17 cellular contexts compared by ENCODE assay signal in the genomic region with DNA sequence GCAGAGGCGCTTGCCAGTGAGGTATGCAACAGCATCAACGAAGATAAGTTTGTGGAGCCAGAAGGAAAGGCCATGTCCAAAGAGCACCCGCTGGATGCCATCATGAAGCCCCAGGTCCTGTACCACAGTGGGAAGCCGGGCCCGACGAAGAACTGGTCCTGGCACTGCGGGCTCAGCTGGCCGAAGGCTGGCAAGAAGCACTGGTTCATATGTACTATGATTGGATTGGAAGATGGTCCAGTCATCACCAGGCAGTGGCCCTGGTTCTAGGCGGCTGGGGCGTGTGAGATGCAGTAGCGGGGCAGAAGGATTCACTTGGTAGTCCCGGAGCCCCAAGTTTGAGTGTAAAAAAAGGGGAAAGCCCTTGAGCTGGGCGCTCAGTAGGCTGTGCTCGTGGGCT. TPM values are rescaled to one million over a fixed set of nuclear protein-coding genes. Genes with fewer than 3 reads are reported as not detected.
DNase-seq lines count a peak whose midpoint lies in the region; ATAC-seq and TF ChIP-seq lines count a peak whose summit lies in the region.
"Had no signal": no experiment of that assay in that cellular context is flagged by ENCODE, and none has a peak within 500 bp of the region (broad histone marks: within the 10 kb centered on the region; RNA-seq: fewer than 3 reads in every experiment).

No MANE protein-coding gene starts in this region.

- H3K27ac ChIP-seq in right cardiac atrium (ENCODE audit: low read length): no peak overlapping the region
- H3K27ac ChIP-seq: BLaER1 treated with 17β-estradiol and CSF1 and Interleukin-3, amounts not matched to agents 10 nM and 100 nM; GM23248 had no signal

- in situ Hi-C loops in GM13976 (cut with MboI; ENCODE audit: low sequenced_read_pairs, unreplicated experiment): no loop called here

- ATAC-seq in Right ventricle myocardium superior (ENCODE audit: poor library complexity) (no peak), right cardiac atrium (no peak)
- ATAC-seq in activated naive CD8-positive, alpha-beta T cell treated with anti-CD3 and anti-CD28 coated beads, Interleukin-2, amount 50 U/mL, for 24 hours: no peak
- no peak for ATAC-seq in stimulated activated memory B cell treated with anti-CD40 and anti-IgM and Interleukin-4, amounts not matched to agents 10 μg/mL and 1 μg/mL and 100 μg/mL, for 72 hours
- ATAC-seq: HCT116, Panc1 had no signal

- no peak overlapping the region for H3K4me3 ChIP-seq in right cardiac atrium (ENCODE audit: low read length)
- H3K4me3 ChIP-seq: BLaER1 treated with 17β-estradiol and CSF1 and Interleukin-3, amounts not matched to agents 10 nM and 100 nM; GM23248 had no signal

- H3K4me1 Mint-ChIP-seq in activated CD4-positive, alpha-beta T cell treated with anti-CD3 and anti-CD28 coated beads, Interleukin-2, amount 10 ng/mL, durations not matched to agents 24 days and 14 days: peaks cover 60% of the 10 kb centered on the region
- peaks cover 44% of the 10 kb centered on the region for H3K4me1 Mint-ChIP-seq in activated naive CD8-positive, alpha-beta T cell treated with anti-CD3 and anti-CD28 coated beads, Interleukin-2, amount 50 U/mL, for 24 hours
- H3K4me1 Mint-ChIP-seq in stimulated activated memory B cell treated with anti-CD40 and anti-IgM and Interleukin-4, amounts not matched to agents 10 μg/mL and 1 μg/mL and 100 μg/mL, for 72 hours: peaks cover 70% of the 10 kb centered on the region

- H3K27ac Mint-ChIP-seq in activated CD4-positive, alpha-beta T cell treated with anti-CD3 and anti-CD28 coated beads, Interleukin-2, amount 10 ng/mL, durations not matched to agents 24 days and 14 days: no peak overlapping the region
- no peak overlapping the region for H3K27ac Mint-ChIP-seq in activated naive CD8-positive, alpha-beta T cell treated with anti-CD3 and anti-CD28 coated beads, Interleukin-2, amount 50 U/mL, for 24 hours
- peak overlapping the region; percentile 19 for H3K27ac Mint-ChIP-seq in stimulated activated memory B cell treated with anti-CD40 and anti-IgM and Interleukin-4, amounts not matched to agents 10 μg/mL and 1 μg/mL and 100 μg/mL, for 72 hours

- intact Hi-C loops in activated CD4-positive, alpha-beta T cell treated with anti-CD3 and anti-CD28 coated beads, Interleukin-2, amount 10 ng/mL, durations not matched to agents 24 days and 14 days (cut with micrococcal nuclease): no loop called here
- intact Hi-C loops in Right ventricle myocardium superior (cut with DNase I) (no loop called here), right cardiac atrium (cut with DNase I) (no loop called here)

- no peak for DNase-seq in activated CD4-positive, alpha-beta T cell treated with anti-CD3 and anti-CD28 coated beads, Interleukin-2, amount 10 ng/mL, durations not matched to agents 24 days and 14 days
- no peak for DNase-seq in activated CD4-positive, alpha-beta T cell treated with anti-CD3 and anti-CD28 coated beads for 48 hours
- DNase-seq in Right ventricle myocardium superior (peak; percentile 42), right cardiac atrium (no peak), GM13976 (ENCODE audit: low spot score) (no peak)
- no peak for DNase-seq in activated naive CD8-positive, alpha-beta T cell treated with anti-CD3 and anti-CD28 coated beads, Interleukin-2, amount 50 U/mL, for 24 hours
- no peak for DNase-seq in stimulated activated CD4-positive, alpha-beta T cell treated with anti-CD3 and anti-CD28 coated beads, Interleukin-12 subunit alpha, Interleukin-12 subunit beta, amount 100 ng/mL, for 4 hours
- DNase-seq: 8988T, GM23248, NCI-H1436, NCI-H2081, NCI-H510A treated with DMSO at 0.1 percent for 48 hours had no signal

- H3K36me3 Mint-ChIP-seq in activated CD4-positive, alpha-beta T cell treated with anti-CD3 and anti-CD28 coated beads, Interleukin-2, amount 10 ng/mL, durations not matched to agents 24 days and 14 days (ENCODE audit: low read depth): peaks cover 69% of the 10 kb centered on the region
- H3K36me3 Mint-ChIP-seq in activated naive CD8-positive, alpha-beta T cell treated with anti-CD3 and anti-CD28 coated beads, Interleukin-2, amount 50 U/mL, for 24 hours (ENCODE audit: low read depth): peaks cover 56% of the 10 kb centered on the region
- H3K36me3 Mint-ChIP-seq in stimulated activated memory B cell treated with anti-CD40 and anti-IgM and Interleukin-4, amounts not matched to agents 10 μg/mL and 1 μg/mL and 100 μg/mL, for 72 hours: peaks cover 43% of the 10 kb centered on the region

- no peaks in the 10 kb centered on the region for H3K9me3 Mint-ChIP-seq in activated CD4-positive, alpha-beta T cell treated with anti-CD3 and anti-CD28 coated beads, Interleukin-2, amount 10 ng/mL, durations not matched to agents 24 days and 14 days
- H3K9me3 Mint-ChIP-seq in activated naive CD8-positive, alpha-beta T cell treated with anti-CD3 and anti-CD28 coated beads, Interleukin-2, amount 50 U/mL, for 24 hours: no peaks in the 10 kb centered on the region
- H3K9me3 Mint-ChIP-seq in stimulated activated memory B cell treated with anti-CD40 and anti-IgM and Interleukin-4, amounts not matched to agents 10 μg/mL and 1 μg/mL and 100 μg/mL, for 72 hours: no peaks in the 10 kb centered on the region
- H3K9me3 Mint-ChIP-seq: IgD-negative memory B cell had no signal

- no peaks in the 10 kb centered on the region for H3K9me3 ChIP-seq in right cardiac atrium (ENCODE audit: control insufficient read depth, low read length)
- H3K9me3 ChIP-seq: BLaER1 treated with 17β-estradiol and CSF1 and Interleukin-3, amounts not matched to agents 10 nM and 100 nM had no signal

- H3K27me3 Mint-ChIP-seq in activated CD4-positive, alpha-beta T cell treated with anti-CD3 and anti-CD28 coated beads, Interleukin-2, amount 10 ng/mL, durations not matched to agents 24 days and 14 days: no peaks in the 10 kb centered on the region
- no peaks in the 10 kb centered on the region for H3K27me3 Mint-ChIP-seq in activated naive CD8-positive, alpha-beta T cell treated with anti-CD3 and anti-CD28 coated beads, Interleukin-2, amount 50 U/mL, for 24 hours
- no peaks in the 10 kb centered on the region for H3K27me3 Mint-ChIP-seq in stimulated activated memory B cell treated with anti-CD40 and anti-IgM and Interleukin-4, amounts not matched to agents 10 μg/mL and 1 μg/mL and 100 μg/mL, for 72 hours
- H3K27me3 Mint-ChIP-seq: IgD-negative memory B cell had no signal

- 97% methylated on average over 14 of the region's 14 CpGs for WGBS in right cardiac atrium

- no peak for TF ChIP-seq CTCF in GM13976 (IDR thresholded peaks at IDR 0.05; ENCODE audit: borderline replicate concordance, control extremely low read depth, extremely low read depth, insufficient read depth, missing control alignments)

- peak overlapping the region; percentile 12 for H3K4me3 Mint-ChIP-seq in activated CD4-positive, alpha-beta T cell treated with anti-CD3 and anti-CD28 coated beads, Interleukin-2, amount 10 ng/mL, durations not matched to agents 24 days and 14 days
- peak overlapping the region; percentile 2 for H3K4me3 Mint-ChIP-seq in activated naive CD8-positive, alpha-beta T cell treated with anti-CD3 and anti-CD28 coated beads, Interleukin-2, amount 50 U/mL, for 24 hours
- no peak overlapping the region for H3K4me3 Mint-ChIP-seq in stimulated activated memory B cell treated with anti-CD40 and anti-IgM and Interleukin-4, amounts not matched to agents 10 μg/mL and 1 μg/mL and 100 μg/mL, for 72 hours

- H3K4me1 ChIP-seq in right cardiac atrium (ENCODE audit: control insufficient read depth, insufficient read depth, low read length): peaks cover 4% of the 10 kb centered on the region

- no peaks in the 10 kb centered on the region for H3K27me3 ChIP-seq in right cardiac atrium (ENCODE audit: control insufficient read depth, insufficient read depth)
- H3K27me3 ChIP-seq: BLaER1 treated with 17β-estradiol and CSF1 and Interleukin-3, amounts not matched to agents 10 nM and 100 nM had no signal

RNA-seq across cellular contexts. Expression of gene NDST2, which starts 3.9 kb away (rescaled TPM):
- 50.5 and 50.6 TPM in 2 replicates for total RNA-seq in activated CD4-positive, alpha-beta T cell treated with anti-CD3 and anti-CD28 coated beads, Interleukin-2, amount 10 ng/mL, durations not matched to agents 24 days and 14 days
- total RNA-seq in Right ventricle myocardium superior (10.4 TPM), right cardiac atrium (10 to 100 TPM; 13.8 to 17.5 (median 15.5) TPM)
- 9.6 TPM for polyA plus RNA-seq in right cardiac atrium

RNA-seq across cellular contexts. Expression of gene ZSWIM8, which starts 22.1 kb away (rescaled TPM):
- 50.8 and 53.5 TPM in 2 replicates for total RNA-seq in activated CD4-positive, alpha-beta T cell treated with anti-CD3 and anti-CD28 coated beads, Interleukin-2, amount 10 ng/mL, durations not matched to agents 24 days and 14 days
- total RNA-seq in Right ventricle myocardium superior: 40.3 TPM
- total RNA-seq in right cardiac atrium: 10 to 100 TPM; 53.3 to 67.3 (median 62.9) TPM
- 61.2 TPM for polyA plus RNA-seq in right cardiac atrium

RNA-seq across cellular contexts. Expression of gene CHCHD1, which starts 25.6 kb away (rescaled TPM):
- 34.9 and 37.8 TPM in 2 replicates for total RNA-seq in activated CD4-positive, alpha-beta T cell treated with anti-CD3 and anti-CD28 coated beads, Interleukin-2, amount 10 ng/mL, durations not matched to agents 24 days and 14 days
- total RNA-seq in Right ventricle myocardium superior: 28.0 TPM
- total RNA-seq in right cardiac atrium: 10 to 100 TPM; 20.6 to 28.1 (median 23.2) TPM
- polyA plus RNA-seq in right cardiac atrium: 76.8 TPM
